In genomic region chr9:88303785-88304495, GRCh38 we compare ENCODE assay signal across 9 cellular contexts.
DNase-seq lines count a peak whose midpoint lies in the region; ATAC-seq, FAIRE-seq and TF ChIP-seq lines count a peak whose summit lies in the region.
"Had no signal": no experiment of that assay in that cellular context is flagged by ENCODE, and none has a peak within 500 bp of the region (broad histone marks: within the 10 kb centered on the region; RNA-seq: fewer than 3 reads in every experiment).

No MANE protein-coding gene starts in this region.

- DNase-seq in AG08395 (ENCODE audit: low spot score): peak; percentile 45
- DNase-seq in K562 (ENCODE audit: extremely low read depth in 1 of 4, low spot score in 3 of 4): peak in 2 of 4 experiments; percentile 8 to 12
- no peak for DNase-seq in posterior vena cava (ENCODE audit: low spot score)
- no peak for DNase-seq in effector CD4-positive, alpha-beta T cell
- DNase-seq in OCI-M2 (lab: John Stamatoyannopoulos, UW; ENCODE audit: unreplicated experiment): no peak

- TF ChIP-seq RAD21 in K562 (CRISPR knock-in tag; conservative IDR thresholded peaks at IDR 0.05 in 1 of 2, IDR thresholded peaks at IDR 0.05 in 1 of 2): no peak

- H3K4me3 ChIP-seq in K562: no peak overlapping the region

- H3K36me3 ChIP-seq in K562 (ENCODE audit: control insufficient read depth, insufficient read depth, low read length): no peaks in the 10 kb centered on the region

- POLR2A ChIA-PET in K562 (lab: Yijun Ruan, JAX): no interaction called here

- no TSS peak for BruUV-seq in K562 (replicated peaks; lab: Mats Ljungman, UMichigan)

- no peaks in the 10 kb centered on the region for H3K9me1 ChIP-seq in K562 (ENCODE audit: control insufficient read depth, insufficient read depth, low read length)

- 0% methylated on average over 4 of the region's 4 CpGs for WGBS in K562 (ENCODE audit: insufficient coverage, low coverage, missing lambda C conversion rate)

- H2AFZ ChIP-seq in K562 (ENCODE audit: low read depth, low read length): no peak overlapping the region

- no peaks in the 10 kb centered on the region for H3K79me2 ChIP-seq in K562 (ENCODE audit: control insufficient read depth, insufficient read depth, low read length)

- CTCF ChIA-PET in K562 (lab: Yijun Ruan, JAX; ENCODE audit: low intra/inter-chr PET ratio): no interaction called here

- intact Hi-C loops in K562 (cut with micrococcal nuclease): no loop called here
- intact Hi-C loops in posterior vena cava (cut with DNase I): no loop called here

- H3K27me3 ChIP-seq in K562 (ENCODE audit: control insufficient read depth in 2 of 2, insufficient read depth in 2 of 2, low read length in 2 of 2): peaks cover 0 to 40% of the 10 kb centered on the region in 2 experiments; a peak in 3 of 5 replicates

- H3K27ac ChIP-seq in K562 (ENCODE audit: extremely low read depth, low read depth, low read length): no peak overlapping the region
- H3K27ac ChIP-seq: VCaP had no signal

- in situ Hi-C loops in K562 (cut with MboI): loop anchor here (25.0 kb wide), 1 partner anchor 617 kb away; no protein-coding TSS in a partner anchor

- no peak overlapping the region for H3K4me2 ChIP-seq in K562 (ENCODE audit: insufficient read depth, low read length)

- no peak for TF ChIP-seq EP300 in K562 (IDR thresholded peaks at IDR 0.05; ENCODE audit: low read length)

- TF ChIP-seq CTCF in K562 (IDR thresholded peaks at IDR 0.05 in 2 of 3, conservative IDR thresholded peaks at IDR 0.05 in 1 of 3; ENCODE audit: insufficient read depth in 2 of 3, low read depth in 1 of 3, low read length in 3 of 3): no peak

- peak; percentile 84 for ATAC-seq in GM19372 (IDR thresholded peaks at IDR 0.05; ENCODE audit: low read depth, unreplicated experiment)
- ATAC-seq in HG03520 (IDR thresholded peaks at IDR 0.05; ENCODE audit: unreplicated experiment): peak; percentile 98
- no peak for ATAC-seq in K562
- ATAC-seq in GM19324 (IDR thresholded peaks at IDR 0.05; ENCODE audit: low FRiP score, unreplicated experiment): no peak

- FAIRE-seq in K562 (lab: Jason Lieb, UNC): no peak

- no peaks in the 10 kb centered on the region for H3K9me3 ChIP-seq in K562 (replicated peaks; ENCODE audit: control insufficient read depth, insufficient read depth, low read depth, low read length)

- no peaks in the 10 kb centered on the region for H4K20me1 ChIP-seq in K562 (replicated peaks; ENCODE audit: control insufficient read depth, insufficient read depth, low read length)

- H3K4me1 ChIP-seq in K562 (replicated peaks in 1 of 2; ENCODE audit: control insufficient read depth in 2 of 2, insufficient read depth in 2 of 2, low read length in 2 of 2): no peaks in the 10 kb centered on the region

- no peak for TF ChIP-seq POLR2A in K562 (conservative IDR thresholded peaks at IDR 0.05)

- no peak overlapping the region for H3K9ac ChIP-seq in K562 (ENCODE audit: insufficient read depth in 1 of 2, low read depth in 2 of 2, low read length in 2 of 2)

TF ChIP-seq in K562, 482 proteins besides CTCF, POLR2A, EP300 and RAD21:
- TF ChIP-seq GATAD2A (IDR thresholded peaks at IDR 0.05) (no peak), ARID1B (IDR thresholded peaks at IDR 0.05) (peak; percentile 33; the same call in 1 of the 2 replicates), TEAD4 (IDR thresholded peaks at IDR 0.05; ENCODE audit: low read length) (peak; percentile 20; the same call in 1 of the 2 replicates), TEAD4 (CRISPR knock-in tag; IDR thresholded peaks at IDR 0.05; ENCODE audit: borderline replicate concordance) (no peak), FOSL1 (tag; conservative IDR thresholded peaks at IDR 0.05) (peak; percentile 79), CBFA2T2 (conservative IDR thresholded peaks at IDR 0.05) (peak; percentile 27; the same call in 1 of the 2 replicates), HNRNPK (IDR thresholded peaks at IDR 0.05; ENCODE audit: low read depth, low read length, poor library complexity, severe bottlenecking) (no peak), EGR1 (conservative IDR thresholded peaks at IDR 0.05) (peak; percentile 64), CBFA2T3 (IDR thresholded peaks at IDR 0.05) (peak; percentile 54), ZNF408 (CRISPR knock-in tag; IDR thresholded peaks at IDR 0.05; ENCODE audit: low read depth) (no peak), PRDM10 (IDR thresholded peaks at IDR 0.05; ENCODE audit: partially characterized antibody) (peak; percentile 21), TCF3 (CRISPR knock-in tag; IDR thresholded peaks at IDR 0.05) (peak; percentile 30; the same call in 1 of the 2 replicates), HMBOX1 (IDR thresholded peaks at IDR 0.05) (peak; percentile 69; the same call in 1 of the 2 replicates)

Comparison
In these comparisons a context has a peak if more than half of its experiments do, and no peak if none do; other contexts are left out.
1. ATAC-seq: peak in GM19372 (single experiment) and HG03520 (single experiment); none in K562 (single experiment) and GM19324 (single experiment).